8 cellular contexts compared by ENCODE assay signal in the genomic region with DNA sequence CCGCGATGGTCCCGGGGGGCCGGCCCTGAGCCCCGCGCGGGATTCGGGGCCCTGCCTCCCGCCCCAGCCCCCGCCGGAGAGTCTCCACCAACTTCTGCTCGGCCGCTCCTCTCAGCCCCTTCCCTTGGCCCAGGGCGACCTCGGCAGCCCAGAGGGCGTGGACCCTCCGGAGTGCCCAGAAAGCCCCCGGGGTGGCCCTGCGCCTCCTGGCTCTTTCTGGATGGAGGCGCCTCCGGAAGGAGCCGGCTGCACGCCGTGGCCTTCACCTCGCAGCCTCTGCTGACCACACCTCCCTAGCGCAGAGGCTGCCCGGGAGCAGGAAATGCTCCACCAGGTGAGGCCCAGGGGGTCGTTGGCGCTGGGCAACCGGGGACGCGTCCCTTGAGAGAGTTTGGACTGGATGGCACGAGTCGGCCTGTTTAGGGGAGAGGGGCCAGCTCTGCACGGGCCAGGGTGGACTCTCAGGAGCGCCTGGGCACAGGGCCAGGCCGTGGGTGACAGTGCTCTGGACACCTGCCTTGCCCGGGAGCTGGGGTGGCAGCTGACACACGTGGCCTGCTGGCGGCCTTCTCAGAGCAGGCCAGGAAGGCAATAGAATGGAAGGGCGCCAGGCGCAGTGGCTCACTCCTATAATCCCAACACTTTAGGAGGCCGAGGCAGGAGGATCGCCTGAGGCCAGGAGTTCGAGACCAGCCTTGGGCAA. TPM values are rescaled to one million over a fixed set of nuclear protein-coding genes. Genes with fewer than 3 reads are reported as not detected.
A peak's percentile ranks its signal among the peaks of the same experiment; 100 is the strongest.
DNase-seq lines count a peak whose midpoint lies in the region; ATAC-seq and TF ChIP-seq lines count a peak whose summit lies in the region.

No MANE protein-coding gene starts in this region.

- no peak overlapping the region for H3K27ac Mint-ChIP-seq in activated naive CD8-positive, alpha-beta T cell treated with anti-CD3 and anti-CD28 coated beads, Interleukin-2, amount 10 ng/mL, durations not matched to agents 7 days and 5 days
- H3K27ac Mint-ChIP-seq in stimulated activated effector memory CD8-positive, alpha-beta T cell treated with anti-CD3 and anti-CD28 coated beads, Interleukin-12 subunit alpha, Interleukin-12 subunit beta, amount 100 ng/mL, for 72 hours = peak overlapping the region; percentile 72

- H3K27ac ChIP-seq in RWPE1 = no peak overlapping the region

- H3K9me3 Mint-ChIP-seq in activated naive CD8-positive, alpha-beta T cell treated with anti-CD3 and anti-CD28 coated beads, Interleukin-2, amount 10 ng/mL, durations not matched to agents 7 days and 5 days = no peaks in the 10 kb centered on the region
- no peaks in the 10 kb centered on the region for H3K9me3 Mint-ChIP-seq in stimulated activated effector memory CD8-positive, alpha-beta T cell treated with anti-CD3 and anti-CD28 coated beads, Interleukin-12 subunit alpha, Interleukin-12 subunit beta, amount 100 ng/mL, for 72 hours

- DNase-seq in NCI-H82 (lab: John Stamatoyannopoulos, UW) (peak; percentile 44), NCI-H82 treated with DMSO at 0.1 percent for 48 hours (lab: John Stamatoyannopoulos, UW; ENCODE audit: unreplicated experiment) (no peak), iPS-NIHi11 (ENCODE audit: low spot score) (peak; percentile 75), RWPE1 (ENCODE audit: low spot score) (no peak), NCI-H1436 treated with DMSO at 0.1 percent for 48 hours (lab: John Stamatoyannopoulos, UW) (no peak)
- peak; percentile 48 for DNase-seq in activated naive CD8-positive, alpha-beta T cell treated with anti-CD3 and anti-CD28 coated beads, Interleukin-2, amount 10 ng/mL, durations not matched to agents 7 days and 5 days
- peak in 1 of 2 donors; percentile 12 for DNase-seq in stimulated activated effector memory CD8-positive, alpha-beta T cell treated with anti-CD3 and anti-CD28 coated beads, Interleukin-12 subunit alpha, Interleukin-12 subunit beta, amount 100 ng/mL, for 72 hours (ENCODE audit: low spot score in 2 of 2)

- peak overlapping the region; percentile 55 for H3K4me3 Mint-ChIP-seq in activated naive CD8-positive, alpha-beta T cell treated with anti-CD3 and anti-CD28 coated beads, Interleukin-2, amount 10 ng/mL, durations not matched to agents 7 days and 5 days
- peak overlapping the region; percentile 62 for H3K4me3 Mint-ChIP-seq in stimulated activated effector memory CD8-positive, alpha-beta T cell treated with anti-CD3 and anti-CD28 coated beads, Interleukin-12 subunit alpha, Interleukin-12 subunit beta, amount 100 ng/mL, for 72 hours

- H3K36me3 Mint-ChIP-seq in activated naive CD8-positive, alpha-beta T cell treated with anti-CD3 and anti-CD28 coated beads, Interleukin-2, amount 10 ng/mL, durations not matched to agents 7 days and 5 days = no peaks in the 10 kb centered on the region
- H3K36me3 Mint-ChIP-seq in stimulated activated effector memory CD8-positive, alpha-beta T cell treated with anti-CD3 and anti-CD28 coated beads, Interleukin-12 subunit alpha, Interleukin-12 subunit beta, amount 100 ng/mL, for 72 hours = peaks cover 5% of the 10 kb centered on the region

- POLR2A ChIA-PET in activated naive CD8-positive, alpha-beta T cell treated with anti-CD3 and anti-CD28 coated beads, Interleukin-2, amount 10 ng/mL, durations not matched to agents 7 days and 5 days (lab: Charles Lee) = no interaction called here
- POLR2A ChIA-PET in RWPE1 (lab: Yijun Ruan, JAX; ENCODE audit: low non-redundant PET) = no interaction called here

- peaks cover 25% of the 10 kb centered on the region for H3K27me3 Mint-ChIP-seq in activated naive CD8-positive, alpha-beta T cell treated with anti-CD3 and anti-CD28 coated beads, Interleukin-2, amount 10 ng/mL, durations not matched to agents 7 days and 5 days

- H3K4me1 Mint-ChIP-seq in activated naive CD8-positive, alpha-beta T cell treated with anti-CD3 and anti-CD28 coated beads, Interleukin-2, amount 10 ng/mL, durations not matched to agents 7 days and 5 days = peaks cover 26% of the 10 kb centered on the region
- H3K4me1 Mint-ChIP-seq in stimulated activated effector memory CD8-positive, alpha-beta T cell treated with anti-CD3 and anti-CD28 coated beads, Interleukin-12 subunit alpha, Interleukin-12 subunit beta, amount 100 ng/mL, for 72 hours = peaks cover 35% of the 10 kb centered on the region

- TF ChIP-seq CTCF in RWPE1 (conservative IDR thresholded peaks at IDR 0.05; ENCODE audit: low read depth) = no peak

- ATAC-seq in activated naive CD8-positive, alpha-beta T cell treated with anti-CD3 and anti-CD28 coated beads, Interleukin-2, amount 10 ng/mL, durations not matched to agents 7 days and 5 days (ENCODE audit: low read depth) = peak; percentile 11
- peak; percentile 48 for ATAC-seq in stimulated activated effector memory CD8-positive, alpha-beta T cell treated with anti-CD3 and anti-CD28 coated beads, Interleukin-12 subunit alpha, Interleukin-12 subunit beta, amount 100 ng/mL, for 72 hours
- ATAC-seq in HG02884 (IDR thresholded peaks at IDR 0.05; ENCODE audit: unreplicated experiment) = no peak

- CTCF ChIA-PET in RWPE1 (lab: Yijun Ruan, JAX) = no interaction called here

RNA-seq across cellular contexts. Expression of gene ZNF853, which starts 0.6 kb away (rescaled TPM):
- 1 to 10 TPM; 4.7 to 4.9 TPM for total RNA-seq in activated naive CD8-positive, alpha-beta T cell treated with anti-CD3 and anti-CD28 coated beads, Interleukin-2, amount 10 ng/mL, durations not matched to agents 7 days and 5 days

RNA-seq across cellular contexts. Expression of gene ZNF316, which starts 21.1 kb away (rescaled TPM):
- total RNA-seq in activated naive CD8-positive, alpha-beta T cell treated with anti-CD3 and anti-CD28 coated beads, Interleukin-2, amount 10 ng/mL, durations not matched to agents 7 days and 5 days = 10 to 100 TPM; 42.6 to 43.7 TPM

RNA-seq across cellular contexts. Expression of gene INTS15, which starts 26.2 kb away (rescaled TPM):
- total RNA-seq in activated naive CD8-positive, alpha-beta T cell treated with anti-CD3 and anti-CD28 coated beads, Interleukin-2, amount 10 ng/mL, durations not matched to agents 7 days and 5 days = 10 to 100 TPM; 42.8 to 47.3 TPM

RNA-seq across cellular contexts. Expression of gene ZDHHC4, which starts 38.8 kb away (rescaled TPM):
- total RNA-seq in activated naive CD8-positive, alpha-beta T cell treated with anti-CD3 and anti-CD28 coated beads, Interleukin-2, amount 10 ng/mL, durations not matched to agents 7 days and 5 days = 10 to 100 TPM; 38.2 to 44.6 TPM

Comparison
In these comparisons a context has a peak if more than half of its experiments do, and no peak if none do; other contexts are left out.
1. DNase-seq: peak in NCI-H82 (single experiment), activated naive CD8-positive, alpha-beta T cell treated with anti-CD3 and anti-CD28 coated beads, Interleukin-2, amount 10 ng/mL, durations not matched to agents 7 days and 5 days (single experiment) and iPS-NIHi11 (single experiment); none in NCI-H82 treated with DMSO at 0.1 percent for 48 hours (single experiment), RWPE1 (single experiment) and NCI-H1436 treated with DMSO at 0.1 percent for 48 hours (single experiment).